13 cellular contexts compared by ENCODE assay signal in genomic region chr17:7184091-7184488, GRCh38. TPM values are rescaled to one million over a fixed set of nuclear protein-coding genes. Genes with fewer than 3 reads are reported as not detected.
A peak's percentile ranks its signal among the peaks of the same experiment; 100 is the strongest.
DNase-seq lines count a peak whose midpoint lies in the region; ATAC-seq and TF ChIP-seq lines count a peak whose summit lies in the region.
"Had no signal": no experiment of that assay in that cellular context is flagged by ENCODE, and none has a peak within 500 bp of the region (broad histone marks: within the 10 kb centered on the region; RNA-seq: fewer than 3 reads in every experiment).

No MANE protein-coding gene starts in this region.

- no peaks in the 10 kb centered on the region for H3K36me3 ChIP-seq in body of pancreas (replicated peaks in 1 of 2; ENCODE audit: insufficient read depth in 1 of 2, low read depth in 2 of 2)
- H3K36me3 ChIP-seq in lung (ENCODE audit: control insufficient read depth in 2 of 2, insufficient read depth in 2 of 2, low read length in 2 of 2): no peaks in the 10 kb centered on the region

- DNase-seq in DMS 273 (lab: John Stamatoyannopoulos, UW; ENCODE audit: unreplicated experiment): peak; percentile 39
- no peak for DNase-seq in DMS 273 treated with DMSO at 0.1 percent for 48 hours (lab: John Stamatoyannopoulos, UW)
- DNase-seq in DMS153 (lab: John Stamatoyannopoulos, UW): peak; percentile 42
- peak; percentile 69 to 87 (median 85) for DNase-seq in body of pancreas
- peak; percentile 67 for DNase-seq in lung (ENCODE audit: low spot score)
- DNase-seq: activated CD4-positive, alpha-beta T cell treated with anti-CD3 and anti-CD28 coated beads for 48 hours; T-helper 1 cell; trophoblast cell had no signal

- 37 to 52% methylated on average over 11 to 14 of the region's 14 CpGs for WGBS in body of pancreas, 2 donors
- WGBS in lung, 2 donors: 39 to 47% methylated on average over 14 of the region's 14 CpGs

- H3K4me1 ChIP-seq in body of pancreas (peaks cover 7% of the 10 kb centered on the region), lung (ENCODE audit: control insufficient read depth in 2 of 2, insufficient read depth in 2 of 2, low read length in 2 of 2) (peaks cover 0 to 2% of the 10 kb centered on the region in 2 donors)

- H3K27me3 ChIP-seq in body of pancreas: no peaks in the 10 kb centered on the region
- H3K27me3 ChIP-seq in lung (ENCODE audit: control insufficient read depth, insufficient read depth): no peaks in the 10 kb centered on the region

- TF ChIP-seq POLR2A in body of pancreas (IDR thresholded peaks at IDR 0.05): no peak

- H3K27ac ChIP-seq in body of pancreas: peak overlapping the region in 2 of 4 donors; percentile 5 to 36
- no peak overlapping the region for H3K27ac ChIP-seq in lung (ENCODE audit: low read depth in 1 of 2, low read length in 1 of 2)
- H3K27ac ChIP-seq: 22Rv1, epithelial cell of prostate had no signal

- no peaks in the 10 kb centered on the region for H3K9me3 ChIP-seq in body of pancreas
- H3K9me3 ChIP-seq in lung (ENCODE audit: control insufficient read depth in 2 of 2, insufficient read depth in 1 of 2, low read length in 1 of 2): no peaks in the 10 kb centered on the region

- ATAC-seq in body of pancreas (peak; percentile 73), lung (ENCODE audit: insufficient read depth, low FRiP score) (no peak), HG02885 (IDR thresholded peaks at IDR 0.05; ENCODE audit: poor library complexity, unreplicated experiment) (no peak), GM18907 (IDR thresholded peaks at IDR 0.05; ENCODE audit: unreplicated experiment) (no peak), HG03159 (IDR thresholded peaks at IDR 0.05; ENCODE audit: unreplicated experiment) (no peak)

- H3K4me3 ChIP-seq in body of pancreas: no peak overlapping the region
- no peak overlapping the region for H3K4me3 ChIP-seq in lung

- TF ChIP-seq CTCF in body of pancreas (IDR thresholded peaks at IDR 0.05): no peak
- no peak for TF ChIP-seq CTCF in lung (IDR thresholded peaks at IDR 0.05; ENCODE audit: control extremely low read depth, extremely low read depth)

- intact Hi-C loops in body of pancreas (cut with DNase I): no loop called here

RNA-seq across cellular contexts. Expression of gene ASGR1, which starts 4.9 kb away (rescaled TPM):
- total RNA-seq in body of pancreas (1 to 10 TPM in 1 of 2 donors, not detected in 1; 4.6 TPM), lung (1 to 10 TPM; 5.9 to 7.0 TPM)
- polyA plus RNA-seq in lung: 10 to 100 TPM in 1 of 2 donors, 1 to 10 TPM in 1; 5.9 to 11.2 TPM

RNA-seq across cellular contexts. Expression of gene DLG4, which starts 35.5 kb away (rescaled TPM):
- total RNA-seq in body of pancreas (1 to 10 TPM; 3.6 to 9.3 TPM), lung (10 to 100 TPM; 17.1 to 20.1 TPM)
- polyA plus RNA-seq in lung: 10 to 100 TPM; 10.0 to 13.4 TPM

RNA-seq across cellular contexts. Expression of gene ACADVL, which starts 35.6 kb away (rescaled TPM):
- total RNA-seq in body of pancreas: 1,000 to 10,000 TPM in 1 of 2 donors, 100 to 1,000 TPM in 1; 887 to 1,901 TPM
- 100 to 1,000 TPM; 158 to 679 TPM for total RNA-seq in lung
- polyA plus RNA-seq in lung: 100 to 1,000 TPM; 412 to 774 TPM

RNA-seq across cellular contexts. Expression of gene DVL2, which starts 50.2 kb away (rescaled TPM):
- total RNA-seq in body of pancreas (10 to 100 TPM; 19.5 to 41.5 TPM), lung (10 to 100 TPM; 45.3 to 57.5 TPM)
- 10 to 100 TPM; 22.2 to 25.1 TPM for polyA plus RNA-seq in lung

RNA-seq across cellular contexts. Expression of gene PHF23, which starts 55.2 kb away (rescaled TPM):
- total RNA-seq in body of pancreas (10 to 100 TPM; 11.9 to 15.8 TPM), lung (10 to 100 TPM; 25.4 to 27.3 TPM)
- polyA plus RNA-seq in lung: 10 to 100 TPM; 27.2 to 40.5 TPM
